23 cellular contexts compared by ENCODE assay signal in the genomic region with DNA sequence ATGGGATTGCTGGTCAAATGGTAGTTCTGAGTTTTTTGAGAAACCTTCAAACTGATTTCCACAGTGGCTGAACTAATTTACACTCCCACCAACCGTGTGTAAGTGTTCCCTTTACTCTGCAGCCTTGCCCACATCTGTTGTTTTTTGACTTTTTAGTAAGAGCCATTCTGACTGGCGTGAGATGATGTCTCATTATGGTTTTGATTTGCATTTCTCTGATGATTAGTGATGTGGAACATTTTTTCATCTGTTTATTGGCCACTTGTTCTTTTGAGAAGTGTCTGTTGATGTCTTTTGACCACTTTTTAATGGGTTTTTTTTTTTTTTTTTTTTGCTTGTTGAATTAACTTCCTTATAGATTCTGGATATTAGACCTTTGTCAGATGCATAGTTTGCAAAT. TPM values are rescaled to one million over a fixed set of nuclear protein-coding genes. Genes with fewer than 3 reads are reported as not detected.
DNase-seq lines count a peak whose midpoint lies in the region; ATAC-seq and TF ChIP-seq lines count a peak whose summit lies in the region.
"Had no signal": no experiment of that assay in that cellular context is flagged by ENCODE, and none has a peak within 500 bp of the region (broad histone marks: within the 10 kb centered on the region; RNA-seq: fewer than 3 reads in every experiment).

No MANE protein-coding gene starts in this region.

- H3K4me3 Mint-ChIP-seq in activated B cell treated with CpG ODN at 0.5 μM for 24 hours, result no peak overlapping the region
- H3K4me3 Mint-ChIP-seq: CD14-positive monocyte had no signal

- POLR2A ChIA-PET in activated B cell treated with CpG ODN at 0.5 μM for 24 hours (lab: Charles Lee), result no interaction called here

- TF ChIP-seq CTCF in activated B cell treated with CpG ODN at 0.5 μM for 24 hours (IDR thresholded peaks at IDR 0.05), result no peak
- TF ChIP-seq CTCF in GM20000 (IDR thresholded peaks at IDR 0.05; ENCODE audit: extremely low read depth, missing control alignments), result no peak

- DNase-seq in DMS 273 (lab: John Stamatoyannopoulos, UW; ENCODE audit: unreplicated experiment), result peak; percentile 5
- no peak for DNase-seq in DMS 273 treated with DMSO at 0.1 percent for 48 hours (lab: John Stamatoyannopoulos, UW)
- DNase-seq in NCI-H524 treated with DMSO at 0.1 percent for 48 hours (lab: John Stamatoyannopoulos, UW), result peak; percentile 34
- no peak for DNase-seq in activated B cell treated with CpG ODN at 0.5 μM for 24 hours
- no peak for DNase-seq in GM20000 (ENCODE audit: low spot score)
- DNase-seq in CD1c-positive myeloid dendritic cell (ENCODE audit: extremely low spot score), result no peak
- DNase-seq: BE2C; DMS53; GF-D8; GM23248; H7; MV-4-11; NCI-H1105 treated with DMSO at 0.1 percent for 48 hours; NCI-H146; NCI-H1930; NCI-H2107; NCI-H82; NK-92 treated with Interleukin-12 subunit alpha and Interleukin-12 subunit beta, amount 100 ng/mL, for 24 hours; SHP77 treated with DMSO at 0.1 percent for 48 hours had no signal

- peak overlapping the region; percentile 36 for H3K27ac Mint-ChIP-seq in activated B cell treated with CpG ODN at 0.5 μM for 24 hours
- H3K27ac Mint-ChIP-seq: CD14-positive monocyte had no signal

- H3K9me3 Mint-ChIP-seq in activated B cell treated with CpG ODN at 0.5 μM for 24 hours, result no peaks in the 10 kb centered on the region

- H3K4me1 Mint-ChIP-seq in activated B cell treated with CpG ODN at 0.5 μM for 24 hours, result peaks cover 34% of the 10 kb centered on the region

- ATAC-seq in activated B cell treated with CpG ODN at 0.5 μM for 24 hours (ENCODE audit: low read depth), result no peak
- no peak for ATAC-seq in GM21529 (IDR thresholded peaks at IDR 0.05; ENCODE audit: unreplicated experiment)
- ATAC-seq: K562, Panc1 had no signal

- intact Hi-C loops in activated B cell treated with CpG ODN at 0.5 μM for 24 hours (cut with micrococcal nuclease), result loop anchor here (5.0 kb wide), 3 partner anchors 192 to 1137 kb away; a partner anchor contains a TSS

- H3K27me3 Mint-ChIP-seq in activated B cell treated with CpG ODN at 0.5 μM for 24 hours, result no peaks in the 10 kb centered on the region

- peaks cover 8% of the 10 kb centered on the region for H3K36me3 Mint-ChIP-seq in activated B cell treated with CpG ODN at 0.5 μM for 24 hours (ENCODE audit: low read depth)
- H3K36me3 Mint-ChIP-seq: CD14-positive monocyte had no signal

- CTCF ChIA-PET in activated B cell treated with CpG ODN at 0.5 μM for 24 hours (lab: Charles Lee), result no interaction called here

RNA-seq across cellular contexts. Expression of a gene that starts 4.3 kb away (rescaled TPM):
- 3.4 and 4.0 TPM in 2 replicates for total RNA-seq in activated B cell treated with CpG ODN at 0.5 μM for 24 hours

RNA-seq across cellular contexts. Expression of a gene that starts 4.5 kb away (rescaled TPM):
- total RNA-seq in activated B cell treated with CpG ODN at 0.5 μM for 24 hours, result 23.6 and 25.1 TPM in 2 replicates

RNA-seq across cellular contexts. Expression of a gene that starts 56.1 kb away (rescaled TPM):
- 128 and 148 TPM in 2 replicates for total RNA-seq in activated B cell treated with CpG ODN at 0.5 μM for 24 hours

Comparison
In these comparisons a context has a peak if more than half of its experiments do, and no peak if none do; other contexts are left out.
1. DNase-seq: peak in DMS 273 (single experiment) and NCI-H524 treated with DMSO at 0.1 percent for 48 hours (single experiment); none in DMS 273 treated with DMSO at 0.1 percent for 48 hours (single experiment), activated B cell treated with CpG ODN at 0.5 μM for 24 hours (single experiment), GM20000 (single experiment) and CD1c-positive myeloid dendritic cell (single experiment).